In the genomic region with DNA sequence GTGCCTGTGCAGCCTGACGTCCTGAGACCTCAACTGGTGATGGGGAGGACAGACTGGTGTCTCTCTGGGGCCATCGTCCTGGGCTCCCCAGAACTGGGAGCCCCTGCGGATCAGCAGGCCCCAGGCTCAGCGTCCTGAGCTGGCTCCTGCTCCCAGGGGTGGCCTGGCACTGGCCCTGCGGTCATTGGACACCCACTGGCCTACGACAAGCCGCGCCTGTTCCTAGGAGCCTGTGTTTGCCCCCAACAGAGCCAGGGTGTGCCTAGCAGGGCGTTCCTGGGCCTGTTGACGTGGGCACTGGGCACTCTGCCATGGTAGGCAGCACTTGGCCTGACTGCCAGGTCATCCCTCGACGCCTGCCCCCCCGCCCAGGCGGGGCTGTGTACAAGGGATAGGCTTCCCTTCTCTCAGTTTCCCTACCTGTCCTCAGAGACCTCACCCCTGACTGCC, we compare ENCODE assay signal across 1 cellular context.
TF ChIP-seq lines count a peak whose summit lies in the region.

No MANE protein-coding gene starts in this region.

TF ChIP-seq in A549, 52 proteins besides CTCF, POLR2A, EP300 and RAD21:
- TF ChIP-seq PHF8 (IDR thresholded peaks at IDR 0.05; ENCODE audit: borderline replicate concordance, low read depth): no peak
- no peak for TF ChIP-seq KDM5A (IDR thresholded peaks at IDR 0.05)
- TF ChIP-seq HOXB13 (CRISPR knock-in tag; IDR thresholded peaks at IDR 0.05; ENCODE audit: low read depth): no peak
- TF ChIP-seq HOXA7 (CRISPR knock-in tag; IDR thresholded peaks at IDR 0.05): no peak
- no peak for TF ChIP-seq RCOR1 (IDR thresholded peaks at IDR 0.05; ENCODE audit: low read depth, low read length)
- TF ChIP-seq KDM1A (IDR thresholded peaks at IDR 0.05; ENCODE audit: low read depth): no peak
- TF ChIP-seq RFX5 (IDR thresholded peaks at IDR 0.05): no peak
- no peak for TF ChIP-seq NFE2L2 (conservative IDR thresholded peaks at IDR 0.05; ENCODE audit: low read length)
TF ChIP-seq in A549: peak in this region for 0.
